ENCODE assay signal across 22 cellular contexts in genomic region chr17:60741031-60741430, GRCh38.
A peak's percentile ranks its signal among the peaks of the same experiment; 100 is the strongest.
DNase-seq lines count a peak whose midpoint lies in the region; ATAC-seq, FAIRE-seq and TF ChIP-seq lines count a peak whose summit lies in the region.
"Had no signal": no experiment of that assay in that cellular context is flagged by ENCODE, and none has a peak within 500 bp of the region (broad histone marks: within the 10 kb centered on the region; RNA-seq: fewer than 3 reads in every experiment).

No MANE protein-coding gene starts in this region.

- no peak for TF ChIP-seq RAD21 in GM12878 (IDR thresholded peaks at IDR 0.05; ENCODE audit: insufficient read depth, low read depth, low read length)

- no peak for TF ChIP-seq CTCF in GM12865 (IDR thresholded peaks at IDR 0.05; ENCODE audit: insufficient read depth, low read depth, low read length, missing control alignments)
- TF ChIP-seq CTCF in MM.1S (IDR thresholded peaks at IDR 0.05; ENCODE audit: low read length) = no peak
- TF ChIP-seq CTCF in GM12878 (IDR thresholded peaks at IDR 0.05 in 2 of 3, conservative IDR thresholded peaks at IDR 0.05 in 1 of 3; ENCODE audit: control insufficient read depth in 2 of 3, extremely low read depth in 1 of 3, insufficient read depth in 1 of 3, low read depth in 3 of 3, low read length in 3 of 3) = no peak

- H3K9ac ChIP-seq in MM.1S (ENCODE audit: low read length) (no peak overlapping the region), GM12878 (ENCODE audit: control insufficient read depth, insufficient read depth, low read length) (no peak overlapping the region)
- H3K9ac ChIP-seq: BLaER1 treated with 17β-estradiol and CSF1 and Interleukin-3, amounts not matched to agents 10 nM and 100 nM had no signal

- ATAC-seq in GM18867 (IDR thresholded peaks at IDR 0.05; ENCODE audit: unreplicated experiment) (peak; percentile 42), GM12878 (no peak), HG02642 (IDR thresholded peaks at IDR 0.05; ENCODE audit: poor library complexity, unreplicated experiment) (no peak), GM18870 (IDR thresholded peaks at IDR 0.05; ENCODE audit: unreplicated experiment) (no peak)
- ATAC-seq: CD8-positive, alpha-beta T cell had no signal

- in situ Hi-C loops in GM12878 (cut with MboI) = no loop called here

- H3K4me3 ChIP-seq in GM12865 (ENCODE audit: low read depth, low read length) (no peak overlapping the region), MM.1S (ENCODE audit: low read length) (no peak overlapping the region), GM12878 (no peak overlapping the region)
- H3K4me3 ChIP-seq: BLaER1 treated with 17β-estradiol and CSF1 and Interleukin-3, amounts not matched to agents 10 nM and 100 nM had no signal

- H3F3A ChIP-seq in MM.1S (ENCODE audit: insufficient read depth, low read length) = no peaks in the 10 kb centered on the region; the same call in 1 of the 2 replicates

- SMC1A ChIA-PET in GM12878 (lab: Charles Lee; ENCODE audit: uncharacterized antibody, unreplicated experiment) = interaction anchor here (0.6 to 0.9 kb wide), 2 partner anchors 167 to 493 kb away, joined by 3 read pairs; no protein-coding TSS in a partner anchor

- WGBS in GM12878 (ENCODE audit: insufficient coverage, insufficient replicate concordance, low lambda C conversion rate, missing lambda C conversion rate) = 69% methylated on average over 4 of the region's 4 CpGs

- no peaks in the 10 kb centered on the region for H3K9me2 ChIP-seq in MM.1S (replicated peaks; ENCODE audit: insufficient read depth, low read length)

- H3K4me1 ChIP-seq in MM.1S (ENCODE audit: low read length) = peaks cover 3% of the 10 kb centered on the region; the same call in 1 of the 2 replicates
- 0 out of 2 replicates have a peak, but pooled peaks cover 2% of the 10 kb centered on the region for H3K4me1 ChIP-seq in GM12878 (ENCODE audit: control insufficient read depth, insufficient read depth, low read length)
- H3K4me1 ChIP-seq: BLaER1 treated with 17β-estradiol and CSF1 and Interleukin-3, amounts not matched to agents 10 nM and 100 nM had no signal

- TF ChIP-seq EP300 in GM12878 (IDR thresholded peaks at IDR 0.05; ENCODE audit: borderline replicate concordance in 1 of 2, control insufficient read depth in 1 of 2, low read depth in 2 of 2, low read length in 2 of 2) = no peak

- POLR2A ChIA-PET in GM12878 (lab: Charles Lee) = no interaction called here

- RAD21 ChIA-PET in GM12878 (lab: Charles Lee; ENCODE audit: unreplicated experiment) = no interaction called here

- no TSS peak for BruUV-seq in GM12878 (replicated peaks; lab: Mats Ljungman, UMichigan)

- no peaks in the 10 kb centered on the region for H3K9me3 ChIP-seq in MM.1S (replicated peaks; ENCODE audit: insufficient read depth, low read length)
- no peaks in the 10 kb centered on the region for H3K9me3 ChIP-seq in GM12878 (replicated peaks; ENCODE audit: control insufficient read depth, insufficient read depth, low read length)
- H3K9me3 ChIP-seq: BLaER1 treated with 17β-estradiol and CSF1 and Interleukin-3, amounts not matched to agents 10 nM and 100 nM; Caco-2 had no signal

- H3K27me3 ChIP-seq in MM.1S (replicated peaks; ENCODE audit: insufficient read depth, low read length) (no peaks in the 10 kb centered on the region), GM12878 (replicated peaks in 1 of 2; ENCODE audit: control insufficient read depth in 2 of 2, insufficient read depth in 2 of 2, low read length in 1 of 2) (no peaks in the 10 kb centered on the region)
- H3K27me3 ChIP-seq: BLaER1 treated with 17β-estradiol and CSF1 and Interleukin-3, amounts not matched to agents 10 nM and 100 nM had no signal

- TF ChIP-seq POLR2A in GM12878 (IDR thresholded peaks at IDR 0.05; ENCODE audit: low read depth, low read length) = no peak

- DNase-seq in GM12865 (ENCODE audit: low read depth) (peak; percentile 18), MM.1S (peak; percentile 61), GM12878 (ENCODE audit: low read depth, low spot score) (no peak), HuH-7 (ENCODE audit: low spot score) (no peak), midbrain (lab: John Stamatoyannopoulos, UW) (no peak)
- DNase-seq: 8988T; AML-193; Caco-2; Calu3; CD4-positive, alpha-beta T cell; CD8-positive, alpha-beta T cell; DMS79 treated with DMSO at 0.1 percent for 48 hours; GF-D8 had no signal

- H3K4me2 ChIP-seq in MM.1S (ENCODE audit: low read depth, low read length) = no peak overlapping the region
- H3K4me2 ChIP-seq in GM12878 (ENCODE audit: control insufficient read depth, insufficient read depth) = no peak overlapping the region
- H3K4me2 ChIP-seq: BLaER1 treated with 17β-estradiol and CSF1 and Interleukin-3, amounts not matched to agents 10 nM and 100 nM had no signal

- H3K79me2 ChIP-seq in MM.1S (ENCODE audit: low read length) (no peaks in the 10 kb centered on the region), GM12878 (ENCODE audit: control insufficient read depth, insufficient read depth, low read length) (no peaks in the 10 kb centered on the region)

- intact Hi-C loops in GM12878 (cut with micrococcal nuclease; ENCODE audit: unreplicated experiment) = no loop called here

- no peaks in the 10 kb centered on the region for H4K20me1 ChIP-seq in MM.1S (ENCODE audit: insufficient read depth, low read length)
- no peaks in the 10 kb centered on the region for H4K20me1 ChIP-seq in GM12878 (ENCODE audit: control insufficient read depth, insufficient read depth)
- H4K20me1 ChIP-seq: BLaER1 treated with 17β-estradiol and CSF1 and Interleukin-3, amounts not matched to agents 10 nM and 100 nM had no signal

- H3K36me3 ChIP-seq in MM.1S (replicated peaks; ENCODE audit: insufficient read depth, low read length) (no peaks in the 10 kb centered on the region), GM12878 (ENCODE audit: control insufficient read depth in 2 of 2, insufficient read depth in 2 of 2, low read length in 1 of 2) (no peaks in the 10 kb centered on the region)
- H3K36me3 ChIP-seq: BLaER1 treated with 17β-estradiol and CSF1 and Interleukin-3, amounts not matched to agents 10 nM and 100 nM had no signal

- H3K27ac ChIP-seq in MM.1S (ENCODE audit: low read length) (no peak overlapping the region), GM12878 (ENCODE audit: control insufficient read depth, insufficient read depth) (no peak overlapping the region)
- H3K27ac ChIP-seq: BLaER1 treated with 17β-estradiol and CSF1 and Interleukin-3, amounts not matched to agents 10 nM and 100 nM; C4-2B had no signal

- FAIRE-seq in GM12878 (lab: Jason Lieb, UNC) = no peak
- FAIRE-seq: A204.1, D721Med, G401.6, GM12891 had no signal

- CTCF ChIA-PET in GM12878 (lab: Yijun Ruan, JAX) = interaction anchor here (0.6 to 1.0 kb wide), 2 partner anchors 16 to 20 kb away, joined by 3 to 4 read pairs; no protein-coding TSS in a partner anchor

- H2AFZ ChIP-seq in MM.1S (ENCODE audit: low read length) (no peak overlapping the region), GM12878 (ENCODE audit: control insufficient read depth, low read depth, low read length) (no peak overlapping the region)

TF ChIP-seq in GM12878, 131 proteins besides CTCF, POLR2A, EP300 and RAD21:
- TF ChIP-seq ATF7 (IDR thresholded peaks at IDR 0.05; ENCODE audit: low read depth) (peak; percentile 65), USF2 (IDR thresholded peaks at IDR 0.05; ENCODE audit: borderline replicate concordance, low read depth, low read length) (no peak)

Comparison
In these comparisons a context has a peak if more than half of its experiments do, and no peak if none do; other contexts are left out.
1. DNase-seq: peak in GM12865 (single experiment) and MM.1S (single experiment); none in GM12878 (single experiment), HuH-7 (single experiment) and midbrain (single experiment).